Comparison of ENCODE assay signal across 9 cellular contexts in genomic region chr18:34709631-34710429, GRCh38. TPM values are rescaled to one million over a fixed set of nuclear protein-coding genes. Genes with fewer than 3 reads are reported as not detected.
DNase-seq lines count a peak whose midpoint lies in the region; ATAC-seq and TF ChIP-seq lines count a peak whose summit lies in the region.
"Had no signal": no experiment of that assay in that cellular context is flagged by ENCODE, and none has a peak within 500 bp of the region (broad histone marks: within the 10 kb centered on the region; RNA-seq: fewer than 3 reads in every experiment).

Gene DTNA, plus strand, starts transcription at chr18:34710298. Its CDS starts 45,679 bp downstream, at chr18:34755977.

- H2AFZ ChIP-seq in PC-3 (ENCODE audit: low read length) = no peak within 1 kb of the TSS

- H3K27me3 ChIP-seq in PC-3 (ENCODE audit: low read length) (no peaks in the 10 kb centered on the region), esophagus muscularis mucosa (no peaks in the 10 kb centered on the region), BE2C (no peaks in the 10 kb centered on the region)
- peaks cover 6% of the 10 kb centered on the region for H3K27me3 ChIP-seq in CD8-positive, alpha-beta T cell (ENCODE audit: insufficient read depth, low read length)

- CTCF ChIA-PET in PC-3 (lab: Charles Lee) = no interaction called here
- CTCF ChIA-PET in CD8-positive, alpha-beta T cell (lab: Charles Lee) = no interaction called here

- peak within 1 kb of the TSS; percentile 92 to 95 (median 94) for H3K27ac Mint-ChIP-seq in nephron
- no peak within 1 kb of the TSS for H3K27ac Mint-ChIP-seq in CD8-positive, alpha-beta T cell

- no peak for TF ChIP-seq POLR2A in esophagus muscularis mucosa (IDR thresholded peaks at IDR 0.05; ENCODE audit: low read depth)

- peaks cover 50% of the 10 kb centered on the region for H3K4me1 Mint-ChIP-seq in nephron
- no peaks in the 10 kb centered on the region for H3K4me1 Mint-ChIP-seq in CD8-positive, alpha-beta T cell (ENCODE audit: low read depth)

- no peaks in the 10 kb centered on the region for H3K9me2 ChIP-seq in PC-3 (replicated peaks; ENCODE audit: low read length)

- TF ChIP-seq CTCF in PC-3 (conservative IDR thresholded peaks at IDR 0.05; ENCODE audit: low read depth, low read length) = no peak
- TF ChIP-seq CTCF in esophagus muscularis mucosa (IDR thresholded peaks at IDR 0.05) = no peak
- TF ChIP-seq CTCF in nephron (IDR thresholded peaks at IDR 0.05; ENCODE audit: unreplicated experiment in 3 of 3) = no peak
- TF ChIP-seq CTCF in CD8-positive, alpha-beta T cell (IDR thresholded peaks at IDR 0.05) = no peak
- TF ChIP-seq CTCF in BE2C (IDR thresholded peaks at IDR 0.05; ENCODE audit: low read depth, low read length) = no peak

- no peaks in the 10 kb centered on the region for H3F3A ChIP-seq in PC-3 (ENCODE audit: low read length, unreplicated experiment)

- no peaks in the 10 kb centered on the region for H3K9me3 Mint-ChIP-seq in nephron
- no peaks in the 10 kb centered on the region for H3K9me3 Mint-ChIP-seq in CD8-positive, alpha-beta T cell

- H3K27me3 Mint-ChIP-seq in nephron (ENCODE audit: low read depth) = no peaks in the 10 kb centered on the region
- H3K27me3 Mint-ChIP-seq in CD8-positive, alpha-beta T cell (ENCODE audit: low read depth) = peaks cover 15% of the 10 kb centered on the region

- no peak for TF ChIP-seq EP300 in esophagus muscularis mucosa (IDR thresholded peaks at IDR 0.05)

- H3K79me2 ChIP-seq in PC-3 (ENCODE audit: low read length) = no peaks in the 10 kb centered on the region

- no peaks in the 10 kb centered on the region for H4K20me1 ChIP-seq in PC-3 (ENCODE audit: low read length)

- no TSS peak for BruUV-seq in PC-3 (replicated peaks; lab: Mats Ljungman, UMichigan)

- H3K27ac ChIP-seq in PC-3 (ENCODE audit: low read length) (peak within 1 kb of the TSS; percentile 23), esophagus muscularis mucosa (replicated peaks in 1 of 4) (peak within 1 kb of the TSS; percentile 81 to 84 (median 82))
- H3K27ac ChIP-seq in CD8-positive, alpha-beta T cell (ENCODE audit: low read depth, low read length) = no peak within 1 kb of the TSS
- H3K27ac ChIP-seq: KMS-11 had no signal

- ATAC-seq in PC-3 = peak; percentile 42
- no peak for ATAC-seq in CD8-positive, alpha-beta T cell

- intact Hi-C loops in PC-3 (cut with micrococcal nuclease) (loop anchor here (5.0 kb wide), 2 partner anchors 48 to 57 kb away; no protein-coding TSS in a partner anchor), esophagus muscularis mucosa (cut with DNase I) (loop anchor here (5.0 kb wide), 2 partner anchors 53 to 62 kb away; no protein-coding TSS in a partner anchor)
- intact Hi-C loops in CD8-positive, alpha-beta T cell (cut with DNase I, micrococcal nuclease) = no loop called here

- no peaks in the 10 kb centered on the region for H3K36me3 Mint-ChIP-seq in nephron (ENCODE audit: low read depth)
- H3K36me3 Mint-ChIP-seq in CD8-positive, alpha-beta T cell = no peaks in the 10 kb centered on the region

- WGBS in esophagus muscularis mucosa = 20% methylated on average over 2 of the region's 2 CpGs

- H3K4me1 ChIP-seq in PC-3 (ENCODE audit: insufficient read depth, low read length) = peaks cover 28% of the 10 kb centered on the region
- H3K4me1 ChIP-seq in esophagus muscularis mucosa = peaks cover 34 to 59% (median 54%) of the 10 kb centered on the region in 4 donors
- H3K4me1 ChIP-seq in CD8-positive, alpha-beta T cell (ENCODE audit: insufficient read depth, low read length) = no peaks in the 10 kb centered on the region
- no peaks in the 10 kb centered on the region for H3K4me1 ChIP-seq in BE2C

- peak within 1 kb of the TSS; percentile 77 to 84 (median 84) for H3K4me3 Mint-ChIP-seq in nephron
- H3K4me3 Mint-ChIP-seq in CD8-positive, alpha-beta T cell = no peak within 1 kb of the TSS

- H3K9ac ChIP-seq in PC-3 (ENCODE audit: low read length) = no peak within 1 kb of the TSS
- H3K9ac ChIP-seq: KMS-11 had no signal

- no peak within 1 kb of the TSS for H3K4me2 ChIP-seq in PC-3 (ENCODE audit: low read length)
- H3K4me2 ChIP-seq: KMS-11 had no signal

- H3K4me3 ChIP-seq in PC-3 (ENCODE audit: low read length) = no peak within 1 kb of the TSS
- peak within 1 kb of the TSS; percentile 16 to 51 (median 41) for H3K4me3 ChIP-seq in esophagus muscularis mucosa
- H3K4me3 ChIP-seq in CD8-positive, alpha-beta T cell (ENCODE audit: low read depth, low read length) = no peak within 1 kb of the TSS
- H3K4me3 ChIP-seq in BE2C (ENCODE audit: low read depth, low read length) = no peak within 1 kb of the TSS

- no peaks in the 10 kb centered on the region for H3K9me3 ChIP-seq in PC-3 (ENCODE audit: low read length)
- no peaks in the 10 kb centered on the region for H3K9me3 ChIP-seq in esophagus muscularis mucosa
- H3K9me3 ChIP-seq in CD8-positive, alpha-beta T cell (ENCODE audit: low read length) = no peaks in the 10 kb centered on the region
- no peaks in the 10 kb centered on the region for H3K9me3 ChIP-seq in BE2C

- no peaks in the 10 kb centered on the region for H3K36me3 ChIP-seq in PC-3 (ENCODE audit: low read depth, low read length)
- H3K36me3 ChIP-seq in esophagus muscularis mucosa = no peaks in the 10 kb centered on the region
- H3K36me3 ChIP-seq in CD8-positive, alpha-beta T cell (ENCODE audit: insufficient read depth, low read length) = no peaks in the 10 kb centered on the region
- no peaks in the 10 kb centered on the region for H3K36me3 ChIP-seq in BE2C

- DNase-seq in HCEC 1CT (peak; percentile 89), PC-3 (peak; percentile 26), esophagus muscularis mucosa (ENCODE audit: extremely low spot score) (no peak), SK-N-DZ (ENCODE audit: low spot score) (no peak), BE2C (no peak)
- no peak for DNase-seq in CD8-positive, alpha-beta T cell
- no peak for DNase-seq in activated CD8-positive, alpha-beta memory T cell treated with anti-CD3 and anti-CD28 coated beads, Interleukin-2, amount 50 U/mL, for 48 hours

- POLR2A ChIA-PET in PC-3 (lab: Charles Lee; ENCODE audit: unreplicated experiment) = no interaction called here
- POLR2A ChIA-PET in CD8-positive, alpha-beta T cell (lab: Charles Lee) = no interaction called here

RNA-seq across cellular contexts. Expression of gene DTNA, which starts in this region (rescaled TPM):
- 7.8 and 11.6 TPM in 2 replicates for total RNA-seq in PC-3 (2014; rRNA removed)
- 100 to 1,000 TPM; 189 to 284 (median 242) TPM for total RNA-seq in esophagus muscularis mucosa
- total RNA-seq in CD8-positive, alpha-beta T cell = not detected
- polyA plus RNA-seq in SK-N-DZ (2014; cell fraction: cytosol; rRNA removed) = 2.3 and 2.6 TPM in 2 replicates
- polyA plus RNA-seq in SK-N-DZ (2014; cell fraction: nucleus; rRNA removed) = 2.3 and 3.9 TPM in 2 replicates
- polyA plus RNA-seq in BE2C (2012; ENCODE audit: insufficient read depth, insufficient read length, low read depth) = 0.82 TPM

Comparison
In these comparisons a context has a peak if more than half of its experiments do, and no peak if none do; other contexts are left out.
1. RNA of gene DTNA (total RNA-seq): 189 to 284 TPM in esophagus muscularis mucosa; 7.8 to 11.6 TPM in PC-3 and not detected in CD8-positive, alpha-beta T cell; every median in the first group is over 10 times any median in the second.
2. DNase-seq: peak in HCEC 1CT (single experiment) and PC-3 (single experiment); none in esophagus muscularis mucosa (single experiment), CD8-positive, alpha-beta T cell (0 of 7), SK-N-DZ (single experiment), BE2C (single experiment) and activated CD8-positive, alpha-beta memory T cell treated with anti-CD3 and anti-CD28 coated beads, Interleukin-2, amount 50 U/mL, for 48 hours (single experiment).
3. H3K4me3 ChIP-seq: peak in esophagus muscularis mucosa (4 of 4); none in PC-3 (single experiment), CD8-positive, alpha-beta T cell (single experiment) and BE2C (single experiment).
4. intact Hi-C loops: an anchor here in PC-3 (5.0 kb wide) and esophagus muscularis mucosa (5.0 kb wide); none called in CD8-positive, alpha-beta T cell.